Comparison of ENCODE assay signal across 25 cellular contexts in genomic region chrX:154356596-154356995, GRCh38. TPM values are rescaled to one million over a fixed set of nuclear protein-coding genes. Genes with fewer than 3 reads are reported as not detected.
DNase-seq lines count a peak whose midpoint lies in the region; ATAC-seq, FAIRE-seq and TF ChIP-seq lines count a peak whose summit lies in the region.
"Had no signal": no experiment of that assay in that cellular context is flagged by ENCODE, and none has a peak within 500 bp of the region (broad histone marks: within the 10 kb centered on the region; RNA-seq: fewer than 3 reads in every experiment).

No MANE protein-coding gene starts in this region.

- intact Hi-C loops in sigmoid colon (cut with DNase I) = no loop called here
- intact Hi-C loops in uterus (cut with DNase I; ENCODE audit: low total_unique reads) = no loop called here

- TF ChIP-seq POLR2A in sigmoid colon (IDR thresholded peaks at IDR 0.05) (no peak), GM12892 (IDR thresholded peaks at IDR 0.05; ENCODE audit: low read depth, low read length) (no peak), uterus (IDR thresholded peaks at IDR 0.05) (no peak)

- no peak for ATAC-seq in central memory CD8-positive, alpha-beta T cell (replicated peaks; ENCODE audit: extremely low read depth, poor library complexity, severe bottlenecking)
- ATAC-seq: effector memory CD8-positive, alpha-beta T cell had no signal

- peaks cover 28 to 59% (median 47%) of the 10 kb centered on the region in 3 donors for H3K4me1 Mint-ChIP-seq in CD8-positive, alpha-beta memory T cell
- peaks cover 14% of the 10 kb centered on the region for H3K4me1 Mint-ChIP-seq in central memory CD8-positive, alpha-beta T cell

- no peaks in the 10 kb centered on the region for H3K9me3 Mint-ChIP-seq in CD8-positive, alpha-beta memory T cell
- H3K9me3 Mint-ChIP-seq in central memory CD8-positive, alpha-beta T cell = no peaks in the 10 kb centered on the region
- H3K9me3 Mint-ChIP-seq: activated naive CD4-positive, alpha-beta T cell treated with anti-CD3 and anti-CD28 coated beads, Interleukin-2, amount 10 ng/mL, durations not matched to agents 7 days and 5 days; effector memory CD8-positive, alpha-beta T cell; T-helper 1 cell treated with Interleukin-12 subunit alpha and Interleukin-12 subunit beta and Interleukin-4 antibody, amounts not matched to agents 30 μg/mL and 1 μg/mL, for 36 hours had no signal

- 90% methylated on average over 13 of the region's 13 CpGs for WGBS in sigmoid colon, 2 donors

- peaks cover 66% of the 10 kb centered on the region for H3K4me1 ChIP-seq in CD8-positive, alpha-beta memory T cell (ENCODE audit: insufficient read depth, low read length)
- H3K4me1 ChIP-seq in sigmoid colon (peaks cover 0 to 36% (median 15%) of the 10 kb centered on the region in 4 donors), uterus (no peaks in the 10 kb centered on the region)
- H3K4me1 ChIP-seq: colonic mucosa, tibial nerve had no signal

- no peaks in the 10 kb centered on the region for H3K9me3 ChIP-seq in CD8-positive, alpha-beta memory T cell (ENCODE audit: low read length)
- H3K9me3 ChIP-seq in sigmoid colon (no peaks in the 10 kb centered on the region), uterus (no peaks in the 10 kb centered on the region)
- H3K9me3 ChIP-seq: colonic mucosa, heart left ventricle, tibial nerve had no signal

- no peak for DNase-seq in CD8-positive, alpha-beta memory T cell
- DNase-seq in HCEC 1CT (peak; percentile 0), sigmoid colon (no peak), GM12892 (ENCODE audit: insufficient read length) (no peak), uterus (no peak), T-helper 1 cell (no peak)
- no peak for DNase-seq in central memory CD8-positive, alpha-beta T cell (ENCODE audit: low spot score in 2 of 2)
- DNase-seq: activated CD4-positive, alpha-beta T cell treated with anti-CD3 and anti-CD28 coated beads for 1 hour; activated naive CD4-positive, alpha-beta T cell treated with anti-CD3 and anti-CD28 coated beads, Interleukin-2, amount 10 ng/mL, durations not matched to agents 7 days and 5 days; C1 segment of cervical spinal cord; colonic mucosa; DMS79 treated with DMSO at 0.1 percent for 48 hours; effector memory CD8-positive, alpha-beta T cell; erythroblast; foreskin fibroblast; mammary epithelial cell; MM.1S; NCI-H2029 treated with DMSO at 0.1 percent for 48 hours; NCI-H226; stimulated activated naive CD4-positive, alpha-beta T cell treated with Interleukin-2 at 50 U/mL for 16 hours had no signal

- peak overlapping the region in 4 of 7 donors; percentile 3 to 39 (median 22) for H3K4me3 Mint-ChIP-seq in CD8-positive, alpha-beta memory T cell
- H3K4me3 Mint-ChIP-seq in central memory CD8-positive, alpha-beta T cell = peak overlapping the region; percentile 57
- H3K4me3 Mint-ChIP-seq: activated naive CD4-positive, alpha-beta T cell treated with anti-CD3 and anti-CD28 coated beads, Interleukin-2, amount 10 ng/mL, durations not matched to agents 7 days and 5 days; T-helper 1 cell treated with Interleukin-12 subunit alpha and Interleukin-12 subunit beta and Interleukin-4 antibody, amounts not matched to agents 30 μg/mL and 1 μg/mL, for 36 hours had no signal

- POLR2A ChIA-PET in CD8-positive, alpha-beta memory T cell (lab: Charles Lee) = interaction anchor here (1.3 kb wide), 1 partner anchor 10 kb away, joined by 5 read pairs; no protein-coding TSS in a partner anchor

- TF ChIP-seq EP300 in sigmoid colon (IDR thresholded peaks at IDR 0.05) = no peak

- CTCF ChIA-PET in CD8-positive, alpha-beta memory T cell (lab: Charles Lee) = no interaction called here

- peak overlapping the region in 3 of 8 donors; percentile 56 to 89 (median 86) for H3K27ac Mint-ChIP-seq in CD8-positive, alpha-beta memory T cell
- H3K27ac Mint-ChIP-seq in central memory CD8-positive, alpha-beta T cell (ENCODE audit: low read depth) = peak overlapping the region; percentile 87
- H3K27ac Mint-ChIP-seq: progenitor cell of endocrine pancreas; T-helper 1 cell treated with Interleukin-12 subunit alpha and Interleukin-12 subunit beta and Interleukin-4 antibody, amounts not matched to agents 30 μg/mL and 1 μg/mL, for 36 hours had no signal

- H3K27me3 ChIP-seq in CD8-positive, alpha-beta memory T cell (ENCODE audit: insufficient read depth, low read length, poor library complexity, severe bottlenecking) = no peaks in the 10 kb centered on the region
- H3K27me3 ChIP-seq in sigmoid colon (no peaks in the 10 kb centered on the region), uterus (no peaks in the 10 kb centered on the region)
- H3K27me3 ChIP-seq: colonic mucosa, heart left ventricle, tibial nerve had no signal

- H3K27me3 Mint-ChIP-seq in CD8-positive, alpha-beta memory T cell = peaks cover 0 to 5% of the 10 kb centered on the region in 2 donors
- H3K27me3 Mint-ChIP-seq in central memory CD8-positive, alpha-beta T cell = no peaks in the 10 kb centered on the region
- H3K27me3 Mint-ChIP-seq: activated naive CD4-positive, alpha-beta T cell treated with anti-CD3 and anti-CD28 coated beads, Interleukin-2, amount 10 ng/mL, durations not matched to agents 7 days and 5 days; effector memory CD8-positive, alpha-beta T cell; progenitor cell of endocrine pancreas had no signal

- H3K36me3 ChIP-seq in CD8-positive, alpha-beta memory T cell (ENCODE audit: insufficient read depth, low read length) = peaks cover 54% of the 10 kb centered on the region
- H3K36me3 ChIP-seq in sigmoid colon (peaks cover 73 to 95% (median 81%) of the 10 kb centered on the region in 4 donors), uterus (no peaks in the 10 kb centered on the region)
- H3K36me3 ChIP-seq: colonic mucosa had no signal

- H3K4me3 ChIP-seq in CD8-positive, alpha-beta memory T cell (ENCODE audit: low read length) = no peak overlapping the region
- no peak overlapping the region for H3K4me3 ChIP-seq in sigmoid colon
- no peak overlapping the region for H3K4me3 ChIP-seq in uterus
- H3K4me3 ChIP-seq: colonic mucosa, heart left ventricle, tibial nerve had no signal

- H3K36me3 Mint-ChIP-seq in CD8-positive, alpha-beta memory T cell = peaks cover 3 to 79% (median 5%) of the 10 kb centered on the region in 3 donors
- H3K36me3 Mint-ChIP-seq in central memory CD8-positive, alpha-beta T cell (ENCODE audit: insufficient read depth) = peaks cover 80% of the 10 kb centered on the region

- TF ChIP-seq CTCF in sigmoid colon (IDR thresholded peaks at IDR 0.05) (no peak), uterus (IDR thresholded peaks at IDR 0.05) (no peak)

- no peak for FAIRE-seq in GM12892 (lab: Jason Lieb, UNC)

- H3K27ac ChIP-seq in CD8-positive, alpha-beta memory T cell (ENCODE audit: low read depth, low read length) = no peak overlapping the region
- H3K27ac ChIP-seq in sigmoid colon = peak overlapping the region; percentile 67 to 99 (median 98)
- peak overlapping the region in 1 of 2 donors; percentile 43 for H3K27ac ChIP-seq in uterus
- H3K27ac ChIP-seq: colonic mucosa, KMS-11, tibial nerve had no signal

RNA-seq across cellular contexts. Expression of gene FLNA, which starts 17.8 kb away (rescaled TPM):
- total RNA-seq in CD8-positive, alpha-beta memory T cell = 1,000 to 10,000 TPM; 1,299 to 1,356 TPM
- polyA plus RNA-seq in CD8-positive, alpha-beta memory T cell = 799 TPM
- total RNA-seq in sigmoid colon (1,000 to 10,000 TPM; 2,494 to 9,435 (median 5,341) TPM), uterus (1,000 to 10,000 TPM; 1,067 to 4,271 (median 2,911) TPM)
- polyA plus RNA-seq in sigmoid colon = 100 to 1,000 TPM in 1 of 3 donors, 10 to 100 TPM in 2; 27.0 to 442 (median 42.0) TPM
- 131 TPM for polyA plus RNA-seq in GM12892 (2012; ENCODE audit: missing spikeins)

RNA-seq across cellular contexts. Expression of gene EMD, which starts 22.5 kb away (rescaled TPM):
- 100 to 1,000 TPM; 107 to 119 TPM for total RNA-seq in CD8-positive, alpha-beta memory T cell
- 37.2 TPM for polyA plus RNA-seq in CD8-positive, alpha-beta memory T cell
- 10 to 100 TPM; 44.3 to 66.8 (median 48.6) TPM for total RNA-seq in sigmoid colon
- polyA plus RNA-seq in sigmoid colon = 10 to 100 TPM; 40.7 to 87.9 (median 42.6) TPM
- polyA plus RNA-seq in GM12892 (2012; ENCODE audit: missing spikeins) = 41.4 TPM
- total RNA-seq in uterus = 100 to 1,000 TPM in 1 of 4 donors, 10 to 100 TPM in 3; 13.6 to 118 (median 44.4) TPM

RNA-seq across cellular contexts. Expression of gene RPL10, which starts 41.6 kb away (rescaled TPM):
- total RNA-seq in CD8-positive, alpha-beta memory T cell = 1,000 to 10,000 TPM; 3,198 to 3,218 TPM
- polyA plus RNA-seq in CD8-positive, alpha-beta memory T cell = 4,855 TPM
- total RNA-seq in sigmoid colon = 1,000 to 10,000 TPM; 3,138 to 8,651 (median 6,770) TPM
- 1,000 to 10,000 TPM; 4,760 to 8,094 (median 5,003) TPM for polyA plus RNA-seq in sigmoid colon
- 3,825 TPM for polyA plus RNA-seq in GM12892 (2012; ENCODE audit: missing spikeins)
- 1,000 to 10,000 TPM; 2,407 to 9,172 (median 4,014) TPM for total RNA-seq in uterus

RNA-seq across cellular contexts. Expression of gene DNASE1L1, which starts 52.5 kb away (rescaled TPM):
- 10 to 100 TPM in 1 of 2 experiments, 1 to 10 TPM in 1; 9.8 to 10.1 TPM for total RNA-seq in CD8-positive, alpha-beta memory T cell
- polyA plus RNA-seq in CD8-positive, alpha-beta memory T cell = 19.1 TPM
- 10 to 100 TPM; 10.9 to 21.8 (median 16.6) TPM for total RNA-seq in sigmoid colon
- 10 to 100 TPM; 15.5 to 25.7 (median 17.4) TPM for polyA plus RNA-seq in sigmoid colon
- polyA plus RNA-seq in GM12892 (2012; ENCODE audit: missing spikeins) = 12.3 TPM
- 10 to 100 TPM; 10.2 to 31.8 (median 21.2) TPM for total RNA-seq in uterus

RNA-seq across cellular contexts. Expression of gene TAFAZZIN, which starts 54.7 kb away (rescaled TPM):
- total RNA-seq in CD8-positive, alpha-beta memory T cell = 10 to 100 TPM; 51.9 to 52.3 TPM
- polyA plus RNA-seq in CD8-positive, alpha-beta memory T cell = 41.4 TPM
- total RNA-seq in sigmoid colon (10 to 100 TPM; 35.7 to 58.2 (median 36.6) TPM), uterus (10 to 100 TPM; 15.3 to 62.3 (median 20.5) TPM)
- 10 to 100 TPM in 1 of 3 donors, 1 to 10 TPM in 2; 8.4 to 48.0 (median 9.2) TPM for polyA plus RNA-seq in sigmoid colon
- 26.3 TPM for polyA plus RNA-seq in GM12892 (2012; ENCODE audit: missing spikeins)
